9 cellular contexts compared by ENCODE assay signal in the genomic region with DNA sequence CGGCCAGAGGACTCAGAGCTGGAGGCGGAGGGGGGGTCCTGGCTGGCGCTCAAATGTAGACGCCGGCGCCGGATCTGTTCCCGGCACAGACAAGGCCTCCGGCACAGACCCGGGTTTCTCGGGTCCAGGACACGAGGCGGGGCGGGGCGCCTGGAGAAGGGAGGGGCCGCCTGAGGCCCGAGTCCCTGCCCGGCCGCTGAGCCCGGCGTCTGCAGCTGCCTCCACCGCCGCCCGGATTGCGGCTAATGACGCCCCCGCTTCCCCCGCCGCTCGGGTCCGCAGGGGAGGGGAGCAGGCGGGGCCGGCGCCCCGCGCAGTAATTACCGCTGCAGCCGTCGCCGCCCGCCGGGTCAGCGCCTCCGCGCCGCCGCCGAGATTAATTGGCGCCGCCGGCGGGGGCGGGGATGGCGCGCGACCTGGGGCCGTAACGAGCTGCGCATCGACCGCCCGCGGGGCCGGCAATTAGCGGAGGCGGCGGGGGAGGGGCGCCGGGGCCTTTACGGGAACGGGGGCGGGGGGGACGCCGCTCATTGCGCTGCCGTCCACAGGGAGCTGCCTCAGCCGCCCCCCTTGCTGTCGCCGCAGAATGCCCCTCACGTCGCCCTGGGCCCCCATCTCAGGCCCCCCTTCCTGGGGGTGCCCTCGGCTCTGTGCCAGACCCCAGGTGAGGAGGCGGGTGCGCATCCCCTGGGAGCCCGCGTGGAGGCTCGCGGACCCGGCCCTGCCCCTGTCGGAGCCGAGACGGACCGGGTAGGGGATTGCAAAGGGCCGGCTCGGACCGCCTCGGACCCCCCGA. TPM values are rescaled to one million over a fixed set of nuclear protein-coding genes. Genes with fewer than 3 reads are reported as not detected.
DNase-seq lines count a peak whose midpoint lies in the region; ATAC-seq, FAIRE-seq and TF ChIP-seq lines count a peak whose summit lies in the region.
"Had no signal": no experiment of that assay in that cellular context is flagged by ENCODE, and none has a peak within 500 bp of the region (broad histone marks: within the 10 kb centered on the region; RNA-seq: fewer than 3 reads in every experiment).

No MANE protein-coding gene starts in this region.

- H3K27ac Mint-ChIP-seq in CD4-positive, alpha-beta memory T cell = peak overlapping the region in 1 of 7 donors; percentile 66
- H3K27ac Mint-ChIP-seq in dendritic cell treated with granulocyte-macrophage colony-stimulating factor and Interleukin-4, amounts not matched to agents 40 ng/mL and 50 ng/mL, for 4 days = no peak overlapping the region
- H3K27ac Mint-ChIP-seq in activated T-helper 2 cell treated with anti-CD3 and anti-CD28 coated beads, Interferon-gamma antibody, Interleukin-2, Interleukin-4, amounts not matched to agents 10 μg/mL and 5 μg/mL and 100 μg/mL, durations not matched to agents 14 hours and 24 hours and 36 hours = no peak overlapping the region

- FAIRE-seq in RCC 7860 (lab: Jason Lieb, UNC) = no peak

- peaks cover 19% of the 10 kb centered on the region for H3K4me1 ChIP-seq in CD4-positive, alpha-beta memory T cell (ENCODE audit: insufficient read depth, low read length)
- H3K4me1 ChIP-seq in upper lobe of right lung = peaks cover 22% of the 10 kb centered on the region

- ATAC-seq in upper lobe of right lung (peak; percentile 38), HG03025 (IDR thresholded peaks at IDR 0.05; ENCODE audit: low FRiP score, unreplicated experiment) (no peak)

- H3K4me3 Mint-ChIP-seq in CD4-positive, alpha-beta memory T cell = peak overlapping the region; percentile 52 to 85 (median 78)
- H3K4me3 Mint-ChIP-seq in dendritic cell treated with granulocyte-macrophage colony-stimulating factor and Interleukin-4, amounts not matched to agents 40 ng/mL and 50 ng/mL, for 4 days = peak overlapping the region; percentile 56
- no peak overlapping the region for H3K4me3 Mint-ChIP-seq in activated T-helper 2 cell treated with anti-CD3 and anti-CD28 coated beads, Interferon-gamma antibody, Interleukin-2, Interleukin-4, amounts not matched to agents 10 μg/mL and 5 μg/mL and 100 μg/mL, durations not matched to agents 14 hours and 24 hours and 36 hours (ENCODE audit: low read depth)

- CTCF ChIA-PET in CD4-positive, alpha-beta memory T cell (lab: Charles Lee; ENCODE audit: partially characterized antibody) = interaction anchor here (1.6 kb wide), 1 partner anchor 17 kb away, joined by 3 read pairs; the partner anchor contains the start of gene NOC2L

- POLR2A ChIA-PET in CD4-positive, alpha-beta memory T cell (lab: Charles Lee; ENCODE audit: partially characterized antibody) = interaction anchor here (1.1 to 1.7 kb wide), 5 partner anchors 10 to 25 kb away, joined by 3 to 7 read pairs (median 4); partner anchors contain the start of gene NOC2L

- intact Hi-C loops in CD4-positive, alpha-beta memory T cell (cut with micrococcal nuclease) = no loop called here
- intact Hi-C loops in dendritic cell treated with granulocyte-macrophage colony-stimulating factor and Interleukin-4, amounts not matched to agents 40 ng/mL and 50 ng/mL, for 4 days (cut with micrococcal nuclease) = no loop called here
- intact Hi-C loops in lower leg skin (cut with DNase I; ENCODE audit: low total_unique reads) = no loop called here
- intact Hi-C loops in upper lobe of right lung (cut with DNase I) = no loop called here
- intact Hi-C loops in activated T-helper 2 cell treated with anti-CD3 and anti-CD28 coated beads, Interferon-gamma antibody, Interleukin-2, Interleukin-4, amounts not matched to agents 10 μg/mL and 5 μg/mL and 100 μg/mL, durations not matched to agents 14 hours and 24 hours and 36 hours (cut with micrococcal nuclease) = loop anchor here (2.0 kb wide), 2 partner anchors 17 to 37 kb away; partner anchors contain the start of gene NOC2L

- H3K9me3 ChIP-seq in CD4-positive, alpha-beta memory T cell (ENCODE audit: control insufficient read depth in 1 of 2, low read length in 2 of 2) = no peaks in the 10 kb centered on the region
- H3K9me3 ChIP-seq in upper lobe of right lung = no peaks in the 10 kb centered on the region

- DNase-seq in CD4-positive, alpha-beta memory T cell = no peak
- peak; percentile 62 for DNase-seq in HT-29 (ENCODE audit: low spot score)
- DNase-seq in RCC 7860 (ENCODE audit: low spot score) = peak; percentile 88
- no peak for DNase-seq in lower leg skin (ENCODE audit: low spot score in 2 of 2)
- peak; percentile 77 for DNase-seq in upper lobe of right lung
- DNase-seq in activated T-helper 2 cell treated with anti-CD3 and anti-CD28 coated beads, Interferon-gamma antibody, Interleukin-2, Interleukin-4, amounts not matched to agents 10 μg/mL and 5 μg/mL and 100 μg/mL, durations not matched to agents 14 hours and 24 hours and 36 hours (ENCODE audit: low spot score) = no peak

- TF ChIP-seq CTCF in lower leg skin (IDR thresholded peaks at IDR 0.05) = no peak
- TF ChIP-seq CTCF in upper lobe of right lung (IDR thresholded peaks at IDR 0.05) = no peak

- H3K4me3 ChIP-seq in CD4-positive, alpha-beta memory T cell (ENCODE audit: low read length in 2 of 2) = peak overlapping the region in 1 of 2 donors; percentile 19
- H3K4me3 ChIP-seq in lower leg skin (ENCODE audit: low read depth, poor library complexity, severe bottlenecking) = peak overlapping the region; percentile 16
- peak overlapping the region; percentile 34 for H3K4me3 ChIP-seq in upper lobe of right lung

- no peak overlapping the region for H3K27ac ChIP-seq in CD4-positive, alpha-beta memory T cell (ENCODE audit: low read depth, low read length)
- H3K27ac ChIP-seq in upper lobe of right lung = peak overlapping the region; percentile 36

- H3K4me1 Mint-ChIP-seq in CD4-positive, alpha-beta memory T cell = peaks cover 2 to 14% (median 8%) of the 10 kb centered on the region in 4 donors
- peaks cover 16% of the 10 kb centered on the region for H3K4me1 Mint-ChIP-seq in dendritic cell treated with granulocyte-macrophage colony-stimulating factor and Interleukin-4, amounts not matched to agents 40 ng/mL and 50 ng/mL, for 4 days (ENCODE audit: low read depth)
- H3K4me1 Mint-ChIP-seq in activated T-helper 2 cell treated with anti-CD3 and anti-CD28 coated beads, Interferon-gamma antibody, Interleukin-2, Interleukin-4, amounts not matched to agents 10 μg/mL and 5 μg/mL and 100 μg/mL, durations not matched to agents 14 hours and 24 hours and 36 hours (ENCODE audit: low read depth) = peaks cover 3% of the 10 kb centered on the region

- peaks cover 11 to 15% of the 10 kb centered on the region in 2 donors for H3K36me3 Mint-ChIP-seq in CD4-positive, alpha-beta memory T cell
- peaks cover 35% of the 10 kb centered on the region for H3K36me3 Mint-ChIP-seq in dendritic cell treated with granulocyte-macrophage colony-stimulating factor and Interleukin-4, amounts not matched to agents 40 ng/mL and 50 ng/mL, for 4 days (ENCODE audit: low read depth)
- H3K36me3 Mint-ChIP-seq in activated T-helper 2 cell treated with anti-CD3 and anti-CD28 coated beads, Interferon-gamma antibody, Interleukin-2, Interleukin-4, amounts not matched to agents 10 μg/mL and 5 μg/mL and 100 μg/mL, durations not matched to agents 14 hours and 24 hours and 36 hours (ENCODE audit: low read depth) = peaks cover 24% of the 10 kb centered on the region

- peaks cover 6 to 13% of the 10 kb centered on the region in 2 donors for H3K27me3 Mint-ChIP-seq in CD4-positive, alpha-beta memory T cell
- peaks cover 64% of the 10 kb centered on the region for H3K27me3 Mint-ChIP-seq in dendritic cell treated with granulocyte-macrophage colony-stimulating factor and Interleukin-4, amounts not matched to agents 40 ng/mL and 50 ng/mL, for 4 days
- peaks cover 28% of the 10 kb centered on the region for H3K27me3 Mint-ChIP-seq in activated T-helper 2 cell treated with anti-CD3 and anti-CD28 coated beads, Interferon-gamma antibody, Interleukin-2, Interleukin-4, amounts not matched to agents 10 μg/mL and 5 μg/mL and 100 μg/mL, durations not matched to agents 14 hours and 24 hours and 36 hours (ENCODE audit: low read depth)

- H3K36me3 ChIP-seq in CD4-positive, alpha-beta memory T cell (ENCODE audit: insufficient read depth, low read length) = peaks cover 5% of the 10 kb centered on the region
- peaks cover 19% of the 10 kb centered on the region for H3K36me3 ChIP-seq in upper lobe of right lung

- H3K27me3 ChIP-seq in CD4-positive, alpha-beta memory T cell (ENCODE audit: insufficient read depth, low read length) = peaks cover 7% of the 10 kb centered on the region
- peaks cover 58% of the 10 kb centered on the region for H3K27me3 ChIP-seq in upper lobe of right lung

- no peaks in the 10 kb centered on the region for H3K9me3 Mint-ChIP-seq in CD4-positive, alpha-beta memory T cell
- H3K9me3 Mint-ChIP-seq in dendritic cell treated with granulocyte-macrophage colony-stimulating factor and Interleukin-4, amounts not matched to agents 40 ng/mL and 50 ng/mL, for 4 days = no peaks in the 10 kb centered on the region
- no peaks in the 10 kb centered on the region for H3K9me3 Mint-ChIP-seq in activated T-helper 2 cell treated with anti-CD3 and anti-CD28 coated beads, Interferon-gamma antibody, Interleukin-2, Interleukin-4, amounts not matched to agents 10 μg/mL and 5 μg/mL and 100 μg/mL, durations not matched to agents 14 hours and 24 hours and 36 hours

- WGBS in lower leg skin, 2 donors = 0 to 1% methylated on average over 3 to 67 of the region's 98 CpGs

- TF ChIP-seq POLR2A in lower leg skin (IDR thresholded peaks at IDR 0.05) = no peak

RNA-seq across cellular contexts. Expression of gene NOC2L, which starts 17.3 kb away (rescaled TPM):
- 10 to 100 TPM; 63.6 to 69.5 TPM for total RNA-seq in CD4-positive, alpha-beta memory T cell
- polyA plus RNA-seq in CD4-positive, alpha-beta memory T cell = 10 to 100 TPM; 63.0 to 67.7 TPM
- total RNA-seq in HT-29 (2014; rRNA removed; shearing (Covaris generic)) = 223 and 226 TPM in 2 replicates
- 10 to 100 TPM; 44.7 to 67.8 (median 59.6) TPM for total RNA-seq in lower leg skin
- 54.5 TPM for total RNA-seq in upper lobe of right lung
- total RNA-seq in activated T-helper 2 cell treated with anti-CD3 and anti-CD28 coated beads, Interferon-gamma antibody, Interleukin-2, Interleukin-4, amounts not matched to agents 10 μg/mL and 5 μg/mL and 100 μg/mL, durations not matched to agents 14 hours and 24 hours and 36 hours = 150 and 154 TPM in 2 replicates

RNA-seq across cellular contexts. Expression of gene SAMD11, which starts 18.1 kb away (rescaled TPM):
- not detected for total RNA-seq in CD4-positive, alpha-beta memory T cell
- polyA plus RNA-seq in CD4-positive, alpha-beta memory T cell = under 1 TPM in 1 of 2 donors, not detected in 1; 0.10 TPM
- 0.10 TPM in 1 of 2 replicates, not detected in the other for total RNA-seq in HT-29 (2014; rRNA removed; shearing (Covaris generic))
- total RNA-seq in lower leg skin (1 to 10 TPM in 2 of 4 donors, under 1 TPM in 1, not detected in 1; 0.44 to 1.9 (median 1.7) TPM), upper lobe of right lung (6.0 TPM)
- not detected in 2 replicates for total RNA-seq in activated T-helper 2 cell treated with anti-CD3 and anti-CD28 coated beads, Interferon-gamma antibody, Interleukin-2, Interleukin-4, amounts not matched to agents 10 μg/mL and 5 μg/mL and 100 μg/mL, durations not matched to agents 14 hours and 24 hours and 36 hours

RNA-seq across cellular contexts. Expression of gene KLHL17, which starts 18.6 kb away (rescaled TPM):
- total RNA-seq in CD4-positive, alpha-beta memory T cell = 10 to 100 TPM; 43.4 to 46.5 TPM
- 1 to 10 TPM in 1 of 2 donors, under 1 TPM in 1; 0.89 to 1.7 TPM for polyA plus RNA-seq in CD4-positive, alpha-beta memory T cell
- 33.4 and 44.4 TPM in 2 replicates for total RNA-seq in HT-29 (2014; rRNA removed; shearing (Covaris generic))
- total RNA-seq in lower leg skin = 10 to 100 TPM in 3 of 4 donors, 1 to 10 TPM in 1; 9.7 to 30.9 (median 16.3) TPM
- total RNA-seq in upper lobe of right lung = 17.0 TPM
- 36.8 and 41.6 TPM in 2 replicates for total RNA-seq in activated T-helper 2 cell treated with anti-CD3 and anti-CD28 coated beads, Interferon-gamma antibody, Interleukin-2, Interleukin-4, amounts not matched to agents 10 μg/mL and 5 μg/mL and 100 μg/mL, durations not matched to agents 14 hours and 24 hours and 36 hours

RNA-seq across cellular contexts. Expression of gene PLEKHN1, which starts 24.5 kb away (rescaled TPM):
- 1 to 10 TPM; 2.2 to 2.9 TPM for total RNA-seq in CD4-positive, alpha-beta memory T cell
- polyA plus RNA-seq in CD4-positive, alpha-beta memory T cell = under 1 TPM in 1 of 2 donors, not detected in 1; 0.50 TPM
- 2.4 and 9.3 TPM in 2 replicates for total RNA-seq in HT-29 (2014; rRNA removed; shearing (Covaris generic))
- 100 to 1,000 TPM in 1 of 4 donors, 10 to 100 TPM in 3; 38.7 to 109 (median 45.3) TPM for total RNA-seq in lower leg skin
- total RNA-seq in upper lobe of right lung = 2.1 TPM
- 3.7 and 4.0 TPM in 2 replicates for total RNA-seq in activated T-helper 2 cell treated with anti-CD3 and anti-CD28 coated beads, Interferon-gamma antibody, Interleukin-2, Interleukin-4, amounts not matched to agents 10 μg/mL and 5 μg/mL and 100 μg/mL, durations not matched to agents 14 hours and 24 hours and 36 hours

RNA-seq across cellular contexts. Expression of gene PERM1, which starts 40.1 kb away (rescaled TPM):
- not detected for total RNA-seq in CD4-positive, alpha-beta memory T cell
- under 1 TPM in 1 of 2 donors, not detected in 1; 0.16 TPM for polyA plus RNA-seq in CD4-positive, alpha-beta memory T cell
- total RNA-seq in HT-29 (2014; rRNA removed; shearing (Covaris generic)) = 0.03 TPM in 1 of 2 replicates, not detected in the other
- total RNA-seq in lower leg skin = under 1 TPM in 3 of 4 donors, not detected in 1; 0.17 to 0.46 (median 0.29) TPM
- total RNA-seq in upper lobe of right lung = 0.35 TPM
- not detected in 2 replicates for total RNA-seq in activated T-helper 2 cell treated with anti-CD3 and anti-CD28 coated beads, Interferon-gamma antibody, Interleukin-2, Interleukin-4, amounts not matched to agents 10 μg/mL and 5 μg/mL and 100 μg/mL, durations not matched to agents 14 hours and 24 hours and 36 hours
- total RNA-seq: pulmonary artery endothelial cell had no signal

Comparison
In these comparisons a context has a peak if more than half of its experiments do, and no peak if none do; other contexts are left out.
1. DNase-seq: peak in HT-29 (single experiment), RCC 7860 (single experiment) and upper lobe of right lung (single experiment); none in CD4-positive, alpha-beta memory T cell (0 of 5), lower leg skin (0 of 2) and activated T-helper 2 cell treated with anti-CD3 and anti-CD28 coated beads, Interferon-gamma antibody, Interleukin-2, Interleukin-4, amounts not matched to agents 10 μg/mL and 5 μg/mL and 100 μg/mL, durations not matched to agents 14 hours and 24 hours and 36 hours (single experiment).